ENCODE assay signal across 6 cellular contexts in genomic region chr17:38747385-38748328, GRCh38. TPM values are rescaled to one million over a fixed set of nuclear protein-coding genes. Genes with fewer than 3 reads are reported as not detected.
A peak's percentile ranks its signal among the peaks of the same experiment; 100 is the strongest.
DNase-seq lines count a peak whose midpoint lies in the region; ATAC-seq, FAIRE-seq and TF ChIP-seq lines count a peak whose summit lies in the region.

No MANE protein-coding gene starts in this region.

- TF ChIP-seq EP300 in SK-N-SH (IDR thresholded peaks at IDR 0.05; ENCODE audit: borderline replicate concordance in 1 of 2, low read depth in 1 of 2, low read length in 1 of 2) (no peak), GM12878 (IDR thresholded peaks at IDR 0.05; ENCODE audit: borderline replicate concordance in 1 of 2, control insufficient read depth in 1 of 2, low read depth in 2 of 2, low read length in 2 of 2) (no peak)

- peak overlapping the region; percentile 90 for H3K9ac ChIP-seq in SK-N-SH
- peak overlapping the region; percentile 77 for H3K9ac ChIP-seq in GM12878 (ENCODE audit: control insufficient read depth, insufficient read depth, low read length)

- FAIRE-seq in GM12878 (lab: Jason Lieb, UNC), result no peak

- peaks cover 22 to 37% of the 10 kb centered on the region in 2 donors for H3K4me1 Mint-ChIP-seq in natural killer cell treated with Interleukin-12 subunit alpha and Interleukin-12 subunit beta and Interleukin-15 and Interleukin-18, amount 100 ng/mL, for 72 hours (ENCODE audit: low read depth in 2 of 2)

- H3K4me3 Mint-ChIP-seq in natural killer cell treated with Interleukin-12 subunit alpha and Interleukin-12 subunit beta and Interleukin-15 and Interleukin-18, amount 100 ng/mL, for 72 hours, result peak overlapping the region; percentile 75

- H3K4me1 ChIP-seq in SK-N-SH (ENCODE audit: control insufficient read depth in 1 of 2, insufficient read depth in 2 of 2, low read depth in 1 of 2, low read length in 1 of 2) (peaks cover 9 to 46% of the 10 kb centered on the region in 2 experiments; a peak in 1 of 4 replicates), GM12878 (ENCODE audit: control insufficient read depth, insufficient read depth, low read length) (peaks cover 35% of the 10 kb centered on the region)

- intact Hi-C loops in GM12878 (cut with micrococcal nuclease; ENCODE audit: unreplicated experiment), result no loop called here

- H3F3A ChIP-seq in SK-N-SH (replicated peaks; ENCODE audit: insufficient read depth), result peaks cover 6% of the 10 kb centered on the region

- SMC1A ChIA-PET in GM12878 (lab: Charles Lee; ENCODE audit: uncharacterized antibody, unreplicated experiment), result no interaction called here

- H3K27me3 ChIP-seq in SK-N-SH (ENCODE audit: insufficient read depth) (no peaks in the 10 kb centered on the region), GM12878 (replicated peaks in 1 of 2; ENCODE audit: control insufficient read depth in 2 of 2, insufficient read depth in 2 of 2, low read length in 1 of 2) (no peaks in the 10 kb centered on the region; a peak in 1 of 4 replicates)

- peaks cover 44% of the 10 kb centered on the region for H4K20me1 ChIP-seq in SK-N-SH (ENCODE audit: insufficient read depth)
- no peaks in the 10 kb centered on the region for H4K20me1 ChIP-seq in GM12878 (ENCODE audit: control insufficient read depth, insufficient read depth)

- in situ Hi-C loops in GM12878 (cut with MboI), result no loop called here

- H3K4me3 ChIP-seq in SK-N-SH (ENCODE audit: low read depth in 2 of 2, low read length in 1 of 2) (peak overlapping the region; percentile 86 to 93), GM12878 (peak overlapping the region; percentile 95)

- H3K27ac ChIP-seq in SK-N-SH (ENCODE audit: low read depth in 2 of 2, low read length in 1 of 2) (peak overlapping the region; percentile 71 to 95), GM12878 (ENCODE audit: control insufficient read depth, insufficient read depth) (peak overlapping the region; percentile 76)

- RAD21 ChIA-PET in GM12878 (lab: Charles Lee; ENCODE audit: unreplicated experiment), result no interaction called here

- H3K79me2 ChIP-seq in SK-N-SH (ENCODE audit: insufficient read depth) (peaks cover 67% of the 10 kb centered on the region), GM12878 (ENCODE audit: control insufficient read depth, insufficient read depth, low read length) (peaks cover 42% of the 10 kb centered on the region)

- no peak for ATAC-seq in SK-N-SH treated with all-trans-retinoic acid at 6 μM for 48 hours
- ATAC-seq in GM12878, result peak; percentile 11
- ATAC-seq in natural killer cell treated with Interleukin-12 subunit alpha and Interleukin-12 subunit beta and Interleukin-15 and Interleukin-18, amount 100 ng/mL, for 72 hours, result no peak
- ATAC-seq in HG02973 (IDR thresholded peaks at IDR 0.05; ENCODE audit: unreplicated experiment), result no peak

- TF ChIP-seq POLR2A in GM12878 (IDR thresholded peaks at IDR 0.05; ENCODE audit: low read depth, low read length), result peak; percentile 14; the same call in 1 of the 2 replicates

- CTCF ChIA-PET in SK-N-SH (lab: Yijun Ruan, JAX), result interaction anchor here (0.7 to 7.4 kb wide), 2 partner anchors 14 to 43 kb away, joined by 3 to 88 read pairs; partner anchors contain the start of gene CISD3
- CTCF ChIA-PET in GM12878 (lab: Yijun Ruan, JAX), result interaction anchor here (0.7 to 2.3 kb wide), 2 partner anchors 13 to 16 kb away, joined by 5 to 11 read pairs; partner anchors contain the start of gene CISD3

- H3K27ac Mint-ChIP-seq in natural killer cell treated with Interleukin-12 subunit alpha and Interleukin-12 subunit beta and Interleukin-15 and Interleukin-18, amount 100 ng/mL, for 72 hours, result no peak overlapping the region

- H3K36me3 ChIP-seq in SK-N-SH (replicated peaks in 1 of 2; ENCODE audit: control insufficient read depth in 1 of 2, insufficient read depth in 2 of 2, low read length in 1 of 2) (no peaks in the 10 kb centered on the region), GM12878 (ENCODE audit: control insufficient read depth in 2 of 2, insufficient read depth in 2 of 2, low read length in 1 of 2) (no peaks in the 10 kb centered on the region)

- H3K27me3 Mint-ChIP-seq in natural killer cell treated with Interleukin-12 subunit alpha and Interleukin-12 subunit beta and Interleukin-15 and Interleukin-18, amount 100 ng/mL, for 72 hours, result peaks cover 36 to 37% of the 10 kb centered on the region in 2 donors

- TF ChIP-seq CTCF in SK-N-SH (IDR thresholded peaks at IDR 0.05) (peak; percentile 37), GM12878 (IDR thresholded peaks at IDR 0.05 in 2 of 3, conservative IDR thresholded peaks at IDR 0.05 in 1 of 3; ENCODE audit: control insufficient read depth in 2 of 3, extremely low read depth in 1 of 3, insufficient read depth in 1 of 3, low read depth in 3 of 3, low read length in 3 of 3) (peak in 2 of 3 experiments; percentile 27 to 30; a peak in 3 of 6 replicates)

- no peaks in the 10 kb centered on the region for H3K9me2 ChIP-seq in SK-N-SH

- no TSS peak for BruUV-seq in GM12878 (replicated peaks; lab: Mats Ljungman, UMichigan)

- no peaks in the 10 kb centered on the region for H3K9me3 Mint-ChIP-seq in natural killer cell treated with Interleukin-12 subunit alpha and Interleukin-12 subunit beta and Interleukin-15 and Interleukin-18, amount 100 ng/mL, for 72 hours

- peaks cover 4% of the 10 kb centered on the region for H3K36me3 Mint-ChIP-seq in natural killer cell treated with Interleukin-12 subunit alpha and Interleukin-12 subunit beta and Interleukin-15 and Interleukin-18, amount 100 ng/mL, for 72 hours

- TF ChIP-seq RAD21 in SK-N-SH (IDR thresholded peaks at IDR 0.05; ENCODE audit: low read length) (no peak), GM12878 (IDR thresholded peaks at IDR 0.05; ENCODE audit: insufficient read depth, low read depth, low read length) (no peak)

- H3K9me3 ChIP-seq in SK-N-SH, result no peaks in the 10 kb centered on the region
- H3K9me3 ChIP-seq in GM12878 (replicated peaks; ENCODE audit: control insufficient read depth, insufficient read depth, low read length), result no peaks in the 10 kb centered on the region

- H2AFZ ChIP-seq in SK-N-SH (ENCODE audit: low read depth) (peak overlapping the region; percentile 72; the same call in 1 of the 2 replicates), GM12878 (ENCODE audit: control insufficient read depth, low read depth, low read length) (peak overlapping the region; percentile 55)

- 2% methylated on average over 43 of the region's 79 CpGs for WGBS in SK-N-SH (ENCODE audit: low lambda C conversion rate)
- 3% methylated on average over 52 of the region's 79 CpGs for WGBS in GM12878 (ENCODE audit: insufficient coverage, insufficient replicate concordance, low lambda C conversion rate, missing lambda C conversion rate)

- H3K4me2 ChIP-seq in SK-N-SH, result peak overlapping the region; percentile 99
- peak overlapping the region; percentile 81 for H3K4me2 ChIP-seq in GM12878 (ENCODE audit: control insufficient read depth, insufficient read depth)

- peak; percentile 80 for DNase-seq in SK-N-SH
- no peak for DNase-seq in GM12878 (ENCODE audit: low read depth, low spot score)
- DNase-seq in natural killer cell treated with Interleukin-12 subunit alpha and Interleukin-12 subunit beta and Interleukin-15 and Interleukin-18, amount 100 ng/mL, for 72 hours (ENCODE audit: low spot score), result no peak
- no peak for DNase-seq in dedifferentiated amniotic fluid mesenchymal stem cell (ENCODE audit: extremely low spot score)

- POLR2A ChIA-PET in SK-N-SH (lab: Yijun Ruan, JAX), result no interaction called here
- POLR2A ChIA-PET in GM12878 (lab: Charles Lee), result interaction anchor here (1.3 kb wide), 1 partner anchor 41 kb away, joined by 5 read pairs; no protein-coding TSS in a partner anchor

RNA-seq across cellular contexts. Expression of gene PCGF2, which starts 0.5 kb away (rescaled TPM):
- polyA plus RNA-seq in SK-N-SH (2012; rRNA removed) (24.2 and 39.8 TPM in 2 replicates), GM12878 (2011; rRNA removed) (7.9 and 15.1 TPM in 2 replicates), GM12878 (2014; fragmentation: Illumina TruSeq; extraction: Trizol) (6.4 and 10.1 TPM in 2 replicates), GM12878 (2014; fragmentation: Nextera tagmentation; extraction: Ambion mirVana) (1 to 10 TPM; 3.1 to 9.8 TPM), GM12878 (2014; rRNA removed) (14.2 and 15.5 TPM in 2 replicates), GM12878 (2016; fragmentation: Nextera tagmentation; extraction: Ambion mirVana) (1 to 10 TPM; 3.0 to 4.1 TPM)
- 23.0 and 26.3 TPM in 2 replicates for polyA plus RNA-seq in SK-N-SH (2012; cell fraction: cytosol; rRNA removed)
- 54.1 and 67.6 TPM in 2 replicates for polyA plus RNA-seq in SK-N-SH (2012; cell fraction: nucleus; rRNA removed)
- total RNA-seq in GM12878 (2013; cell fraction: nucleolus; rRNA removed), result 12.2 and 12.6 TPM in 2 replicates
- total RNA-seq in GM12878 (2014; rRNA removed) (3.7 and 4.5 TPM in 2 replicates), GM12878 (2014; rRNA removed; fragmentation: Illumina TruSeq; extraction: Trizol) (2.7 and 3.1 TPM in 2 replicates), GM12878 (2021) (35.6 and 40.4 TPM in 2 replicates)
- polyA plus RNA-seq in GM12878 (2011; ENCODE audit: low read depth), result 4.3 TPM
- polyA plus RNA-seq in GM12878 (2011; cell fraction: cytosol; rRNA removed), result 19.1 and 22.0 TPM in 2 replicates
- polyA plus RNA-seq in GM12878 (2011; cell fraction: nucleus; rRNA removed), result 63.1 and 79.6 TPM in 2 replicates
- polyA plus RNA-seq in GM12878 (2012), result 12.7 TPM in 2 replicates
- polyA minus RNA-seq in GM12878 (2011; rRNA and poly(A)+ RNA removed), result 9.5 and 13.7 TPM in 2 replicates
- polyA minus RNA-seq in GM12878 (2011; cell fraction: cytosol; rRNA and poly(A)+ RNA removed), result 16.6 and 20.1 TPM in 2 replicates
- 6.2 and 14.6 TPM in 2 replicates for polyA minus RNA-seq in GM12878 (2011; cell fraction: nucleus; rRNA and poly(A)+ RNA removed)
- not detected for total RNA-seq in natural killer cell treated with Interleukin-12 subunit alpha and Interleukin-12 subunit beta and Interleukin-15 and Interleukin-18, amount 100 ng/mL, for 72 hours

RNA-seq across cellular contexts. Expression of gene PSMB3, which starts 4.9 kb away (rescaled TPM):
- 480 and 533 TPM in 2 replicates for polyA plus RNA-seq in SK-N-SH (2012; rRNA removed)
- polyA plus RNA-seq in SK-N-SH (2012; cell fraction: cytosol; rRNA removed), result 326 and 421 TPM in 2 replicates
- polyA plus RNA-seq in SK-N-SH (2012; cell fraction: nucleus; rRNA removed), result 286 and 336 TPM in 2 replicates
- 29.4 and 31.3 TPM in 2 replicates for total RNA-seq in GM12878 (2013; cell fraction: nucleolus; rRNA removed)
- 420 and 425 TPM in 2 replicates for total RNA-seq in GM12878 (2014; rRNA removed)
- total RNA-seq in GM12878 (2014; rRNA removed; fragmentation: Illumina TruSeq; extraction: Trizol), result 331 and 348 TPM in 2 replicates
- 298 and 300 TPM in 2 replicates for total RNA-seq in GM12878 (2021)
- 132 TPM for polyA plus RNA-seq in GM12878 (2011; ENCODE audit: low read depth)
- 295 and 448 TPM in 2 replicates for polyA plus RNA-seq in GM12878 (2011; rRNA removed)
- 846 and 874 TPM in 2 replicates for polyA plus RNA-seq in GM12878 (2011; cell fraction: cytosol; rRNA removed)
- polyA plus RNA-seq in GM12878 (2011; cell fraction: nucleus; rRNA removed), result 298 and 385 TPM in 2 replicates
- 170 and 184 TPM in 2 replicates for polyA plus RNA-seq in GM12878 (2012)
- polyA plus RNA-seq in GM12878 (2014; fragmentation: Illumina TruSeq; extraction: Trizol), result 277 and 353 TPM in 2 replicates
- polyA plus RNA-seq in GM12878 (2014; fragmentation: Nextera tagmentation; extraction: Ambion mirVana), result 1,000 to 10,000 TPM; 1,622 to 2,130 TPM
- polyA plus RNA-seq in GM12878 (2014; rRNA removed), result 499 and 533 TPM in 2 replicates
- 100 to 1,000 TPM; 612 to 643 TPM for polyA plus RNA-seq in GM12878 (2016; fragmentation: Nextera tagmentation; extraction: Ambion mirVana)
- polyA minus RNA-seq in GM12878 (2011; rRNA and poly(A)+ RNA removed), result 289 and 473 TPM in 2 replicates
- 93.5 and 120 TPM in 2 replicates for polyA minus RNA-seq in GM12878 (2011; cell fraction: cytosol; rRNA and poly(A)+ RNA removed)
- polyA minus RNA-seq in GM12878 (2011; cell fraction: nucleus; rRNA and poly(A)+ RNA removed), result 44.1 and 76.5 TPM in 2 replicates
- total RNA-seq in natural killer cell treated with Interleukin-12 subunit alpha and Interleukin-12 subunit beta and Interleukin-15 and Interleukin-18, amount 100 ng/mL, for 72 hours, result 100 to 1,000 TPM; 288 to 306 TPM

RNA-seq across cellular contexts. Expression of gene CISD3, which starts 17.5 kb away (rescaled TPM):
- polyA plus RNA-seq in SK-N-SH (2012; rRNA removed) (12.9 and 16.5 TPM in 2 replicates), GM12878 (2011; rRNA removed) (3.9 and 6.0 TPM in 2 replicates), GM12878 (2014; fragmentation: Illumina TruSeq; extraction: Trizol) (2.9 and 4.3 TPM in 2 replicates), GM12878 (2014; fragmentation: Nextera tagmentation; extraction: Ambion mirVana) (1 to 10 TPM; 2.6 to 5.3 TPM), GM12878 (2014; rRNA removed) (23.5 and 24.1 TPM in 2 replicates), GM12878 (2016; fragmentation: Nextera tagmentation; extraction: Ambion mirVana) (10 to 100 TPM; 34.1 to 38.1 TPM)
- 9.3 and 10.9 TPM in 2 replicates for polyA plus RNA-seq in SK-N-SH (2012; cell fraction: cytosol; rRNA removed)
- polyA plus RNA-seq in SK-N-SH (2012; cell fraction: nucleus; rRNA removed), result 5.9 and 8.6 TPM in 2 replicates
- total RNA-seq in GM12878 (2013; cell fraction: nucleolus; rRNA removed), result 1.1 and 2.4 TPM in 2 replicates
- total RNA-seq in GM12878 (2014; rRNA removed) (6.7 and 9.0 TPM in 2 replicates), GM12878 (2014; rRNA removed; fragmentation: Illumina TruSeq; extraction: Trizol) (4.3 and 7.3 TPM in 2 replicates), GM12878 (2021) (25.4 and 28.5 TPM in 2 replicates)
- polyA plus RNA-seq in GM12878 (2011; ENCODE audit: low read depth), result 2.6 TPM
- polyA plus RNA-seq in GM12878 (2011; cell fraction: cytosol; rRNA removed), result 3.7 and 9.2 TPM in 2 replicates
- polyA plus RNA-seq in GM12878 (2011; cell fraction: nucleus; rRNA removed), result 3.8 and 5.0 TPM in 2 replicates
- polyA plus RNA-seq in GM12878 (2012), result 5.9 and 6.7 TPM in 2 replicates
- 1.0 and 2.7 TPM in 2 replicates for polyA minus RNA-seq in GM12878 (2011; rRNA and poly(A)+ RNA removed)
- polyA minus RNA-seq in GM12878 (2011; cell fraction: cytosol; rRNA and poly(A)+ RNA removed), result 0.83 and 1.1 TPM in 2 replicates
- 2.2 and 2.7 TPM in 2 replicates for polyA minus RNA-seq in GM12878 (2011; cell fraction: nucleus; rRNA and poly(A)+ RNA removed)
- 10 to 100 TPM; 48.3 to 58.7 TPM for total RNA-seq in natural killer cell treated with Interleukin-12 subunit alpha and Interleukin-12 subunit beta and Interleukin-15 and Interleukin-18, amount 100 ng/mL, for 72 hours

RNA-seq across cellular contexts. Expression of gene MLLT6, which starts 42.6 kb away (rescaled TPM):
- polyA plus RNA-seq in SK-N-SH (2012; rRNA removed) (41.5 and 43.6 TPM in 2 replicates), GM12878 (2011; rRNA removed) (33.8 and 47.5 TPM in 2 replicates), GM12878 (2014; fragmentation: Illumina TruSeq; extraction: Trizol) (35.2 and 43.6 TPM in 2 replicates), GM12878 (2014; fragmentation: Nextera tagmentation; extraction: Ambion mirVana) (1 to 10 TPM; 4.8 to 4.9 TPM), GM12878 (2014; rRNA removed) (75.7 and 82.4 TPM in 2 replicates), GM12878 (2016; fragmentation: Nextera tagmentation; extraction: Ambion mirVana) (1 to 10 TPM; 7.2 to 8.2 TPM)
- 11.5 and 18.3 TPM in 2 replicates for polyA plus RNA-seq in SK-N-SH (2012; cell fraction: cytosol; rRNA removed)
- 118 and 131 TPM in 2 replicates for polyA plus RNA-seq in SK-N-SH (2012; cell fraction: nucleus; rRNA removed)
- total RNA-seq in GM12878 (2013; cell fraction: nucleolus; rRNA removed), result 281 and 323 TPM in 2 replicates
- total RNA-seq in GM12878 (2014; rRNA removed) (44.2 and 46.0 TPM in 2 replicates), GM12878 (2014; rRNA removed; fragmentation: Illumina TruSeq; extraction: Trizol) (29.0 and 31.2 TPM in 2 replicates), GM12878 (2021) (89.0 and 105 TPM in 2 replicates)
- polyA plus RNA-seq in GM12878 (2011; ENCODE audit: low read depth), result 26.0 TPM
- 31.7 and 44.9 TPM in 2 replicates for polyA plus RNA-seq in GM12878 (2011; cell fraction: cytosol; rRNA removed)
- 244 and 265 TPM in 2 replicates for polyA plus RNA-seq in GM12878 (2011; cell fraction: nucleus; rRNA removed)
- polyA plus RNA-seq in GM12878 (2012), result 55.5 and 60.9 TPM in 2 replicates
- polyA minus RNA-seq in GM12878 (2011; rRNA and poly(A)+ RNA removed), result 59.4 and 104 TPM in 2 replicates
- polyA minus RNA-seq in GM12878 (2011; cell fraction: cytosol; rRNA and poly(A)+ RNA removed), result 30.6 and 31.9 TPM in 2 replicates
- polyA minus RNA-seq in GM12878 (2011; cell fraction: nucleus; rRNA and poly(A)+ RNA removed), result 72.8 and 128 TPM in 2 replicates
- total RNA-seq in natural killer cell treated with Interleukin-12 subunit alpha and Interleukin-12 subunit beta and Interleukin-15 and Interleukin-18, amount 100 ng/mL, for 72 hours, result 100 to 1,000 TPM; 319 to 324 TPM

RNA-seq across cellular contexts. Expression of gene PIP4K2B, which starts 51.7 kb away (rescaled TPM):
- polyA plus RNA-seq in SK-N-SH (2012; rRNA removed) (29.8 and 36.7 TPM in 2 replicates), GM12878 (2011; rRNA removed) (16.7 and 22.4 TPM in 2 replicates), GM12878 (2014; fragmentation: Illumina TruSeq; extraction: Trizol) (24.8 and 26.6 TPM in 2 replicates), GM12878 (2014; fragmentation: Nextera tagmentation; extraction: Ambion mirVana) (1 to 10 TPM; 3.8 to 4.0 TPM), GM12878 (2014; rRNA removed) (21.1 and 24.5 TPM in 2 replicates), GM12878 (2016; fragmentation: Nextera tagmentation; extraction: Ambion mirVana) (1 to 10 TPM; 8.2 to 8.5 TPM)
- polyA plus RNA-seq in SK-N-SH (2012; cell fraction: cytosol; rRNA removed), result 21.0 and 29.3 TPM in 2 replicates
- polyA plus RNA-seq in SK-N-SH (2012; cell fraction: nucleus; rRNA removed), result 35.7 and 47.9 TPM in 2 replicates
- 16.4 and 17.1 TPM in 2 replicates for total RNA-seq in GM12878 (2013; cell fraction: nucleolus; rRNA removed)
- total RNA-seq in GM12878 (2014; rRNA removed) (15.3 and 15.8 TPM in 2 replicates), GM12878 (2014; rRNA removed; fragmentation: Illumina TruSeq; extraction: Trizol) (18.1 and 22.0 TPM in 2 replicates), GM12878 (2021) (30.2 and 30.3 TPM in 2 replicates)
- polyA plus RNA-seq in GM12878 (2011; ENCODE audit: low read depth), result 9.9 TPM
- 21.2 and 23.6 TPM in 2 replicates for polyA plus RNA-seq in GM12878 (2011; cell fraction: cytosol; rRNA removed)
- polyA plus RNA-seq in GM12878 (2011; cell fraction: nucleus; rRNA removed), result 31.4 and 35.1 TPM in 2 replicates
- polyA plus RNA-seq in GM12878 (2012), result 13.5 and 17.1 TPM in 2 replicates
- polyA minus RNA-seq in GM12878 (2011; rRNA and poly(A)+ RNA removed), result 48.0 and 58.2 TPM in 2 replicates
- 10.4 and 10.9 TPM in 2 replicates for polyA minus RNA-seq in GM12878 (2011; cell fraction: cytosol; rRNA and poly(A)+ RNA removed)
- 6.0 and 7.9 TPM in 2 replicates for polyA minus RNA-seq in GM12878 (2011; cell fraction: nucleus; rRNA and poly(A)+ RNA removed)
- 10 to 100 TPM; 25.4 to 33.2 TPM for total RNA-seq in natural killer cell treated with Interleukin-12 subunit alpha and Interleukin-12 subunit beta and Interleukin-15 and Interleukin-18, amount 100 ng/mL, for 72 hours

Comparison
In these comparisons a context has a peak if more than half of its experiments do, and no peak if none do; other contexts are left out.
1. Of the 26 proteins assayed by ChIP-seq in both GM12878 and SK-N-SH: peak only in GM12878: none; only in SK-N-SH: SMC3; in both: CTCF and YY1; in neither: 23.